8 cellular contexts compared by ENCODE assay signal in the genomic region with DNA sequence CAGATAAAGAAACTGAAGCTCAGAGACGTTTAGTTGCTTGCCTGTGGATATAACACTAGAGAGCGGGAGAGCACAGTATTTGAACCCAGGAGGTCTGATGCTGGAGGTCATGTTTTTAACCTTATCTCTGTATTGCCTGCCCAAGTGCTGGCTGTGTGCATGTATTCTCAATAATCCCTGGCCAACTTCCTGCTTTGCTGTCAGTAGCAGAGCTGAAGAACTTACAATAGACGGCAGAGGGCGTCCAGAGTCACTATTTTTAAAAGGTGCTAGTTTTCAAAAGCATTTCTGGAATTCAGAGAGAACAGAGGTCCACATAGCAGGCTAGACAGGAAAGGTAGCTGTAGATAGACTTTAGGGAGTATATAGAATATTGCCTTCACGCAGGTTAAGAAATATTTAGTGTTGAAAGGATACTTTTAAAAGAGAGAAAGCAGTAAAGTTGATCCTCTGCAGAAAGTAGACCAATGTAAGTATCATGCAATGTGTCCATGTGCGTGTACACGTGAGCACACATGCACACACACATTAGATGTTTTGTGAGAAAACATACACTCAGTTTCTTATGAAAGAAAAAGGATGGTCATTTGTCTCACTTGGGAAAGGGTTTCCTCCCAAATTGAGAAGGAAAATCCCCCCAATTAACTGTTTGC. TPM values are rescaled to one million over a fixed set of nuclear protein-coding genes. Genes with fewer than 3 reads are reported as not detected.
DNase-seq lines count a peak whose midpoint lies in the region; ATAC-seq and TF ChIP-seq lines count a peak whose summit lies in the region.

No MANE protein-coding gene starts in this region.

- TF ChIP-seq CTCF in HL-60 (IDR thresholded peaks at IDR 0.05; ENCODE audit: insufficient read depth, low read length) (peak; percentile 29), heart left ventricle (IDR thresholded peaks at IDR 0.05) (peak; percentile 65 to 89 (median 82))

- TF ChIP-seq POLR2A in heart left ventricle (IDR thresholded peaks at IDR 0.05) = no peak

- H3K36me3 ChIP-seq in adipocyte (ENCODE audit: control insufficient read depth, insufficient read depth, low read length, severe bottlenecking) = peaks cover 7% of the 10 kb centered on the region
- H3K36me3 ChIP-seq in heart left ventricle = peaks cover 0 to 18% (median 9%) of the 10 kb centered on the region in 9 donors

- H3K9me3 ChIP-seq in adipocyte (ENCODE audit: control insufficient read depth, low read length) = no peaks in the 10 kb centered on the region
- no peaks in the 10 kb centered on the region for H3K9me3 ChIP-seq in heart left ventricle

- DNase-seq in DMS153 treated with DMSO at 0.1 percent for 48 hours (lab: John Stamatoyannopoulos, UW; ENCODE audit: unreplicated experiment) (peak; percentile 17), HL-60 (ENCODE audit: low read depth in 1 of 2, low spot score in 1 of 2) (peak in 1 of 2 experiments; percentile 45), NOMO-1 treated with dmso at 0.1 percent for 144 hours (lab: John Stamatoyannopoulos, UW; ENCODE audit: unreplicated experiment) (peak; percentile 70), adipocyte (ENCODE audit: low read depth) (peak; percentile 90), heart left ventricle (peak in 4 of 5 donors; percentile 68 to 78 (median 75)), pulmonary artery endothelial cell (ENCODE audit: low read depth, low spot score) (peak; percentile 60), GOT3 (lab: John Stamatoyannopoulos, UW) (no peak)

- H3K27ac ChIP-seq in HL-60 (replicated peaks) (no peak overlapping the region), heart left ventricle (peak overlapping the region in 6 of 12 donors; percentile 15 to 43 (median 25))

- H3K27me3 ChIP-seq in HL-60 (ENCODE audit: insufficient read depth, poor library complexity, severe bottlenecking) = no peaks in the 10 kb centered on the region
- H3K27me3 ChIP-seq in adipocyte (replicated peaks; ENCODE audit: control insufficient read depth, insufficient read depth, low read length) = no peaks in the 10 kb centered on the region
- no peaks in the 10 kb centered on the region for H3K27me3 ChIP-seq in heart left ventricle

- intact Hi-C loops in heart left ventricle (cut with DNase I) = loop anchor here (1.0 to 10.0 kb wide), 9 partner anchors 81 to 458 kb away; partner anchors contain the start of gene TNPO1 (in 4 of the 10)

- WGBS in heart left ventricle, 4 donors = 26 to 33% (median 27%) methylated on average over 7 of the region's 7 CpGs

- H3K4me1 ChIP-seq in adipocyte (ENCODE audit: control insufficient read depth, insufficient read depth, low read length) (peaks cover 27% of the 10 kb centered on the region), heart left ventricle (peaks cover 0 to 44% (median 11%) of the 10 kb centered on the region in 12 donors)

- H3K9ac ChIP-seq in adipocyte (ENCODE audit: low read length) = peak overlapping the region; percentile 35

- ATAC-seq in GM19455 (IDR thresholded peaks at IDR 0.05; ENCODE audit: unreplicated experiment) = peak; percentile 80
- peak; percentile 78 to 92 (median 91) for ATAC-seq in heart left ventricle

- H3K4me3 ChIP-seq in HL-60 (replicated peaks; ENCODE audit: insufficient read depth, low read length) (no peak overlapping the region), adipocyte (ENCODE audit: low read length) (no peak overlapping the region), heart left ventricle (no peak overlapping the region)

RNA-seq across cellular contexts. Expression of gene PTCD2, which starts 46.3 kb away (rescaled TPM):
- total RNA-seq in heart left ventricle (10 to 100 TPM in 8 of 9 donors, 1 to 10 TPM in 1; 7.3 to 21.5 (median 16.1) TPM), pulmonary artery endothelial cell (5.9 and 7.3 TPM in 2 replicates)
- polyA plus RNA-seq in heart left ventricle = 1 to 10 TPM; 5.3 to 6.7 TPM

RNA-seq across cellular contexts. Expression of gene MRPS27, which starts 46.4 kb away (rescaled TPM):
- total RNA-seq in heart left ventricle (10 to 100 TPM; 58.3 to 94.1 (median 74.4) TPM), pulmonary artery endothelial cell (96.2 and 108 TPM in 2 replicates)
- 10 to 100 TPM; 31.9 to 63.6 TPM for polyA plus RNA-seq in heart left ventricle
